In the genomic region with DNA sequence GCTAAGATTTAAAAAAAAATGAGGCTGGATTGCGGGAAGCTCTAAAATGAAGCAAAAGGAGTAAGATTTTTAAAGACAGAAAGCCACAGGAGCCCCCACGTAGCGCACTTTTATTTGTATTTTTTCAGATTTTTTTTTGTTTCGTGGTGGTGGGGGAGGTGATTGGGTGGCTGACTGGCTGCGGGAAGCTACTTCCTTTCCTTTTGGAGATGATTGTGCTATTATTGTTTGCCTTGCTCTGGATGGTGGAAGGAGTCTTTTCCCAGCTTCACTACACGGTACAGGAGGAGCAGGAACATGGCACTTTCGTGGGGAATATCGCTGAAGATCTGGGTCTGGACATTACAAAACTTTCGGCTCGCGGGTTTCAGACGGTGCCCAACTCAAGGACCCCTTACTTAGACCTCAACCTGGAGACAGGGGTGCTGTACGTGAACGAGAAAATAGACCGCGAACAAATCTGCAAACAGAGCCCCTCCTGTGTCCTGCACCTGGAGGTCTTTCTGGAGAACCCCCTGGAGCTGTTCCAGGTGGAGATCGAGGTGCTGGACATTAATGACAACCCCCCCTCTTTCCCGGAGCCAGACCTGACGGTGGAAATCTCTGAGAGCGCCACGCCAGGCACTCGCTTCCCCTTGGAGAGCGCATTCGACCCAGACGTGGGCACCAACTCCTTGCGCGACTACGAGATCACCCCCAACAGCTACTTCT, we compare ENCODE assay signal across 10 cellular contexts. TPM values are rescaled to one million over a fixed set of nuclear protein-coding genes. Genes with fewer than 3 reads are reported as not detected.
DNase-seq lines count a peak whose midpoint lies in the region; ATAC-seq and TF ChIP-seq lines count a peak whose summit lies in the region.
"Had no signal": no experiment of that assay in that cellular context is flagged by ENCODE, and none has a peak within 500 bp of the region (broad histone marks: within the 10 kb centered on the region; RNA-seq: fewer than 3 reads in every experiment).

No MANE protein-coding gene starts in this region.

- no peak for TF ChIP-seq CTCF in heart left ventricle (IDR thresholded peaks at IDR 0.05)
- TF ChIP-seq CTCF in choroid plexus epithelial cell (conservative IDR thresholded peaks at IDR 0.05; ENCODE audit: low read depth, low read length): no peak
- no peak for TF ChIP-seq CTCF in uterus (IDR thresholded peaks at IDR 0.05)

- peaks cover 0 to 16% (median 5%) of the 10 kb centered on the region in 7 donors for H3K9me3 Mint-ChIP-seq in naive B cell
- H3K9me3 Mint-ChIP-seq: central memory CD8-positive, alpha-beta T cell had no signal

- H3K4me3 ChIP-seq in heart left ventricle (peak overlapping the region in 11 of 12 donors; percentile 17 to 60 (median 45)), choroid plexus epithelial cell (ENCODE audit: low read depth, low read length) (peak overlapping the region; percentile 64), uterus (peak overlapping the region; percentile 32 to 43)

- H3K4me1 ChIP-seq in heart left ventricle (peaks cover 0 to 75% (median 38%) of the 10 kb centered on the region in 12 donors), uterus (peaks cover 0 to 19% of the 10 kb centered on the region in 2 donors)

- peaks cover 52 to 90% (median 70%) of the 10 kb centered on the region in 3 donors for H3K27me3 Mint-ChIP-seq in naive B cell

- peak overlapping the region in 4 of 6 donors; percentile 29 to 49 (median 46) for H3K27ac Mint-ChIP-seq in naive B cell

- peak overlapping the region in 4 of 8 donors; percentile 42 to 71 (median 62) for H3K4me3 Mint-ChIP-seq in naive B cell
- H3K4me3 Mint-ChIP-seq: central memory CD8-positive, alpha-beta T cell had no signal

- peaks cover 29 to 98% (median 70%) of the 10 kb centered on the region in 9 donors for H3K27me3 ChIP-seq in heart left ventricle
- H3K27me3 ChIP-seq in uterus: peaks cover 0 to 24% of the 10 kb centered on the region in 2 donors

- intact Hi-C loops in heart left ventricle (cut with DNase I) (no loop called here), Right ventricle myocardium superior (cut with DNase I) (no loop called here), uterus (cut with DNase I; ENCODE audit: low total_unique reads) (no loop called here), sciatic nerve (cut with DNase I) (no loop called here)

- H3K27ac ChIP-seq in heart left ventricle (no peak overlapping the region), uterus (no peak overlapping the region)
- H3K27ac ChIP-seq: neutrophil had no signal

- no peak for DNase-seq in heart left ventricle
- no peak for DNase-seq in Right ventricle myocardium superior
- peak; percentile 15 for DNase-seq in choroid plexus epithelial cell (ENCODE audit: low read depth)
- DNase-seq in naive B cell: no peak
- no peak for DNase-seq in uterus
- DNase-seq in sciatic nerve (ENCODE audit: low spot score): no peak

- H3K36me3 ChIP-seq in heart left ventricle: no peaks in the 10 kb centered on the region
- no peaks in the 10 kb centered on the region for H3K36me3 ChIP-seq in uterus
- H3K36me3 ChIP-seq: neutrophil had no signal

- 1 to 3% (median 2%) methylated on average over 16 to 28 of the region's 28 CpGs for WGBS in heart left ventricle, 4 donors

- no peak for ATAC-seq in heart left ventricle
- ATAC-seq in Right ventricle myocardium superior (ENCODE audit: poor library complexity): no peak
- ATAC-seq in naive B cell (ENCODE audit: low read depth in 2 of 2): no peak
- no peak for ATAC-seq in HG02938 (IDR thresholded peaks at IDR 0.05; ENCODE audit: unreplicated experiment)
- ATAC-seq in HG02885 (IDR thresholded peaks at IDR 0.05; ENCODE audit: poor library complexity, unreplicated experiment): no peak
- no peak for ATAC-seq in sciatic nerve

- H3K36me3 Mint-ChIP-seq in naive B cell: peaks cover 0 to 20% of the 10 kb centered on the region in 2 donors

- no peak for TF ChIP-seq POLR2A in heart left ventricle (IDR thresholded peaks at IDR 0.05)
- no peak for TF ChIP-seq POLR2A in uterus (IDR thresholded peaks at IDR 0.05)

- H3K9me3 ChIP-seq in heart left ventricle: no peaks in the 10 kb centered on the region
- H3K9me3 ChIP-seq in uterus: no peaks in the 10 kb centered on the region
- H3K9me3 ChIP-seq: neutrophil had no signal

- H3K4me1 Mint-ChIP-seq in naive B cell: peaks cover 13 to 26% (median 26%) of the 10 kb centered on the region in 3 donors
- H3K4me1 Mint-ChIP-seq: central memory CD8-positive, alpha-beta T cell had no signal

RNA-seq across cellular contexts. Expression of gene PCDH10, which starts 1.0 kb away (rescaled TPM):
- total RNA-seq in heart left ventricle: under 1 TPM in 7 of 9 donors, not detected in 2; 0.04 to 0.48 (median 0.07) TPM
- polyA plus RNA-seq in heart left ventricle: under 1 TPM; under 0.01 to 0.01 TPM
- 0.08 TPM for total RNA-seq in Right ventricle myocardium superior
- polyA plus RNA-seq in naive B cell (ENCODE audit: low read depth in 6 of 6): not detected
- total RNA-seq in uterus: 10 to 100 TPM in 1 of 4 donors, 1 to 10 TPM in 1, under 1 TPM in 1, not detected in 1; 0.29 to 19.6 (median 3.1) TPM
- 7.1 TPM for total RNA-seq in sciatic nerve
